8 cellular contexts compared by ENCODE assay signal in genomic region chr11:110093407-110094297, GRCh38. TPM values are rescaled to one million over a fixed set of nuclear protein-coding genes. Genes with fewer than 3 reads are reported as not detected.
A peak's percentile ranks its signal among the peaks of the same experiment; 100 is the strongest.
DNase-seq lines count a peak whose midpoint lies in the region; ATAC-seq and TF ChIP-seq lines count a peak whose summit lies in the region.

No MANE protein-coding gene starts in this region.

- peaks cover 53% of the 10 kb centered on the region for H3K27me3 Mint-ChIP-seq in activated naive CD8-positive, alpha-beta T cell treated with anti-CD3 and anti-CD28 coated beads for 36 hours

- peak overlapping the region; percentile 32 for H3K27ac ChIP-seq in neutrophil

- no peak for TF ChIP-seq CTCF in GM13977 (IDR thresholded peaks at IDR 0.05; ENCODE audit: extremely low read depth, insufficient read depth, missing control alignments)
- no peak for TF ChIP-seq CTCF in neutrophil (IDR thresholded peaks at IDR 0.05)

- peaks cover 8 to 19% of the 10 kb centered on the region in 2 experiments for H3K4me1 ChIP-seq in neutrophil (ENCODE audit: control insufficient read depth in 1 of 2, insufficient read depth in 1 of 2, low read depth in 1 of 2, low read length in 1 of 2)

- H3K9me3 Mint-ChIP-seq in activated naive CD8-positive, alpha-beta T cell treated with anti-CD3 and anti-CD28 coated beads for 36 hours, result no peaks in the 10 kb centered on the region

- H3K4me3 Mint-ChIP-seq in activated naive CD8-positive, alpha-beta T cell treated with anti-CD3 and anti-CD28 coated beads for 36 hours, result peak overlapping the region; percentile 70

- peak overlapping the region; percentile 66 to 68 for H3K4me3 ChIP-seq in neutrophil (ENCODE audit: low read depth in 1 of 2, low read length in 1 of 2)

- H3K4me1 Mint-ChIP-seq in activated naive CD8-positive, alpha-beta T cell treated with anti-CD3 and anti-CD28 coated beads for 36 hours, result peaks cover 10% of the 10 kb centered on the region

- H3K27ac Mint-ChIP-seq in activated naive CD8-positive, alpha-beta T cell treated with anti-CD3 and anti-CD28 coated beads for 36 hours, result no peak overlapping the region

- H3K9me3 ChIP-seq in neutrophil, result no peaks in the 10 kb centered on the region

- ATAC-seq in HG02885 (IDR thresholded peaks at IDR 0.05; ENCODE audit: poor library complexity, unreplicated experiment), result peak; percentile 24
- ATAC-seq in Right ventricle myocardium superior (ENCODE audit: poor library complexity), result peak; percentile 67

- DNase-seq in AG08396 (ENCODE audit: low spot score) (peak; percentile 50), GM13977 (ENCODE audit: low spot score) (peak; percentile 37), NCI-H345 (lab: John Stamatoyannopoulos, UW) (peak; percentile 75), Right ventricle myocardium superior (peak; percentile 76), MV-4-11 (lab: John Stamatoyannopoulos, UW) (no peak)
- DNase-seq in activated naive CD8-positive, alpha-beta T cell treated with anti-CD3 and anti-CD28 coated beads for 36 hours, result peak; percentile 20

- peaks cover 24% of the 10 kb centered on the region for H3K27me3 ChIP-seq in neutrophil

- in situ Hi-C loops in GM13977 (cut with MboI; ENCODE audit: low pct_unique_long_range_greater_than_20kb, low sequenced_read_pairs, unreplicated experiment), result no loop called here

- intact Hi-C loops in Right ventricle myocardium superior (cut with DNase I), result no loop called here

- H3K36me3 ChIP-seq in neutrophil, result no peaks in the 10 kb centered on the region

- H3K36me3 Mint-ChIP-seq in activated naive CD8-positive, alpha-beta T cell treated with anti-CD3 and anti-CD28 coated beads for 36 hours, result no peaks in the 10 kb centered on the region

RNA-seq across cellular contexts. Expression of gene ZC3H12C, which starts 0.5 kb away (rescaled TPM):
- total RNA-seq in activated naive CD8-positive, alpha-beta T cell treated with anti-CD3 and anti-CD28 coated beads for 36 hours, result under 1 TPM; 0.10 to 0.20 TPM
- 16.1 TPM for total RNA-seq in Right ventricle myocardium superior

Comparison
In these comparisons a context has a peak if more than half of its experiments do, and no peak if none do; other contexts are left out.
1. RNA of gene ZC3H12C, which starts 0.5 kb away (total RNA-seq): 16.1 TPM in Right ventricle myocardium superior (single experiment); 0.10 to 0.20 TPM in activated naive CD8-positive, alpha-beta T cell treated with anti-CD3 and anti-CD28 coated beads for 36 hours; every median in the first group is over 10 times any median in the second.